ENCODE assay signal across 1 cellular context in genomic region chr17:82503728-82504308, GRCh38.
TF ChIP-seq lines count a peak whose summit lies in the region.

No MANE protein-coding gene starts in this region.

TF ChIP-seq in HepG2, 621 proteins besides CTCF, POLR2A, EP300 and RAD21 (continued from another document and continues in another):
- TF ChIP-seq, protein P1, sequence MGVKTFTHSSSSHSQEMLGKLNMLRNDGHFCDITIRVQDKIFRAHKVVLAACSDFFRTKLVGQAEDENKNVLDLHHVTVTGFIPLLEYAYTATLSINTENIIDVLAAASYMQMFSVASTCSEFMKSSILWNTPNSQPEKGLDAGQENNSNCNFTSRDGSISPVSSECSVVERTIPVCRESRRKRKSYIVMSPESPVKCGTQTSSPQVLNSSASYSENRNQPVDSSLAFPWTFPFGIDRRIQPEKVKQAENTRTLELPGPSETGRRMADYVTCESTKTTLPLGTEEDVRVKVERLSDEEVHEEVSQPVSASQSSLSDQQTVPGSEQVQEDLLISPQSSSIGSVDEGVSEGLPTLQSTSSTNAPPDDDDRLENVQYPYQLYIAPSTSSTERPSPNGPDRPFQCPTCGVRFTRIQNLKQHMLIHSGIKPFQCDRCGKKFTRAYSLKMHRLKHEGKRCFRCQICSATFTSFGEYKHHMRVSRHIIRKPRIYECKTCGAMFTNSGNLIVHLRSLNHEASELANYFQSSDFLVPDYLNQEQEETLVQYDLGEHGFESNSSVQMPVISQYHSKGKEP (CRISPR knock-in tag; IDR thresholded peaks at IDR 0.05): no peak
- TF ChIP-seq, protein P2, sequence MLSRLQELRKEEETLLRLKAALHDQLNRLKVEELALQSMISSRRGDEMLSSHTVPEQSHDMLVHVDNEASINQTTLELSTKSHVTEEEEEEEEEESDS (CRISPR knock-in tag; IDR thresholded peaks at IDR 0.05; ENCODE audit: borderline replicate concordance): no peak
- TF ChIP-seq, protein P3, sequence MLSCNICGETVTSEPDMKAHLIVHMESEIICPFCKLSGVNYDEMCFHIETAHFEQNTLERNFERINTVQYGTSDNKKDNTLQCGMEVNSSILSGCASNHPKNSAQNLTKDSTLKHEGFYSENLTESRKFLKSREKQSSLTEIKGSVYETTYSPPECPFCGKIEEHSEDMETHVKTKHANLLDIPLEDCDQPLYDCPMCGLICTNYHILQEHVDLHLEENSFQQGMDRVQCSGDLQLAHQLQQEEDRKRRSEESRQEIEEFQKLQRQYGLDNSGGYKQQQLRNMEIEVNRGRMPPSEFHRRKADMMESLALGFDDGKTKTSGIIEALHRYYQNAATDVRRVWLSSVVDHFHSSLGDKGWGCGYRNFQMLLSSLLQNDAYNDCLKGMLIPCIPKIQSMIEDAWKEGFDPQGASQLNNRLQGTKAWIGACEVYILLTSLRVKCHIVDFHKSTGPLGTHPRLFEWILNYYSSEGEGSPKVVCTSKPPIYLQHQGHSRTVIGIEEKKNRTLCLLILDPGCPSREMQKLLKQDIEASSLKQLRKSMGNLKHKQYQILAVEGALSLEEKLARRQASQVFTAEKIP (CRISPR knock-in tag; IDR thresholded peaks at IDR 0.05; ENCODE audit: borderline replicate concordance): no peak
- no peak for TF ChIP-seq JDP2 (CRISPR knock-in tag; IDR thresholded peaks at IDR 0.05; ENCODE audit: borderline replicate concordance)
- TF ChIP-seq, protein P4, sequence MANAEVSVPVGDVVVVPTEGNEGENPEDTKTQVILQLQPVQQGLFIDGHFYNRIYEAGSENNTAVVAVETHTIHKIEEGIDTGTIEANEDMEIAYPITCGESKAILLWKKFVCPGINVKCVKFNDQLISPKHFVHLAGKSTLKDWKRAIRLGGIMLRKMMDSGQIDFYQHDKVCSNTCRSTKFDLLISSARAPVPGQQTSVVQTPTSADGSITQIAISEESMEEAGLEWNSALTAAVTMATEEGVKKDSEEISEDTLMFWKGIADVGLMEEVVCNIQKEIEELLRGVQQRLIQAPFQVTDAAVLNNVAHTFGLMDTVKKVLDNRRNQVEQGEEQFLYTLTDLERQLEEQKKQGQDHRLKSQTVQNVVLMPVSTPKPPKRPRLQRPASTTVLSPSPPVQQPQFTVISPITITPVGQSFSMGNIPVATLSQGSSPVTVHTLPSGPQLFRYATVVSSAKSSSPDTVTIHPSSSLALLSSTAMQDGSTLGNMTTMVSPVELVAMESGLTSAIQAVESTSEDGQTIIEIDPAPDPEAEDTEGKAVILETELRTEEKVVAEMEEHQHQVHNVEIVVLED (CRISPR knock-in tag; IDR thresholded peaks at IDR 0.05; ENCODE audit: borderline replicate concordance): peak; percentile 62
- TF ChIP-seq ZNF383 (CRISPR knock-in tag; IDR thresholded peaks at IDR 0.05; ENCODE audit: borderline replicate concordance): no peak
- peak; percentile 66; the same call in 1 of the 2 replicates for TF ChIP-seq NR1H2 (CRISPR knock-in tag; IDR thresholded peaks at IDR 0.05; ENCODE audit: borderline replicate concordance, low read depth)
- TF ChIP-seq FOXM1 (CRISPR knock-in tag; IDR thresholded peaks at IDR 0.05): no peak
- TF ChIP-seq ZBTB38 (CRISPR knock-in tag; IDR thresholded peaks at IDR 0.05): peak; percentile 90; the same call in 1 of the 2 replicates
- TF ChIP-seq MBNL3 (CRISPR knock-in tag; conservative IDR thresholded peaks at IDR 0.05): no peak
- peak; percentile 75; the same call in 1 of the 2 replicates for TF ChIP-seq ZNF501 (CRISPR knock-in tag; IDR thresholded peaks at IDR 0.05)
- TF ChIP-seq RARG (CRISPR knock-in tag; IDR thresholded peaks at IDR 0.05; ENCODE audit: low read depth): no peak
- TF ChIP-seq ZNF3 (CRISPR knock-in tag; IDR thresholded peaks at IDR 0.05): no peak
- TF ChIP-seq ZNF263 (CRISPR knock-in tag; IDR thresholded peaks at IDR 0.05): peak; percentile 73; the same call in 1 of the 2 replicates
- TF ChIP-seq, protein P5, sequence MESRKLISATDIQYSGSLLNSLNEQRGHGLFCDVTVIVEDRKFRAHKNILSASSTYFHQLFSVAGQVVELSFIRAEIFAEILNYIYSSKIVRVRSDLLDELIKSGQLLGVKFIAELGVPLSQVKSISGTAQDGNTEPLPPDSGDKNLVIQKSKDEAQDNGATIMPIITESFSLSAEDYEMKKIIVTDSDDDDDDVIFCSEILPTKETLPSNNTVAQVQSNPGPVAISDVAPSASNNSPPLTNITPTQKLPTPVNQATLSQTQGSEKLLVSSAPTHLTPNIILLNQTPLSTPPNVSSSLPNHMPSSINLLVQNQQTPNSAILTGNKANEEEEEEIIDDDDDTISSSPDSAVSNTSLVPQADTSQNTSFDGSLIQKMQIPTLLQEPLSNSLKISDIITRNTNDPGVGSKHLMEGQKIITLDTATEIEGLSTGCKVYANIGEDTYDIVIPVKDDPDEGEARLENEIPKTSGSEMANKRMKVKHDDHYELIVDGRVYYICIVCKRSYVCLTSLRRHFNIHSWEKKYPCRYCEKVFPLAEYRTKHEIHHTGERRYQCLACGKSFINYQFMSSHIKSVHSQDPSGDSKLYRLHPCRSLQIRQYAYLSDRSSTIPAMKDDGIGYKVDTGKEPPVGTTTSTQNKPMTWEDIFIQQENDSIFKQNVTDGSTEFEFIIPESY (CRISPR knock-in tag; IDR thresholded peaks at IDR 0.05): peak; percentile 4; the same call in 1 of the 2 replicates
- TF ChIP-seq ZNF619 (CRISPR knock-in tag; IDR thresholded peaks at IDR 0.05): no peak
- no peak for TF ChIP-seq NR2F2 (IDR thresholded peaks at IDR 0.05; ENCODE audit: borderline replicate concordance, low read depth)
- TF ChIP-seq ZNF83 (CRISPR knock-in tag; IDR thresholded peaks at IDR 0.05; ENCODE audit: borderline replicate concordance): no peak
- no peak for TF ChIP-seq CEBPZ (IDR thresholded peaks at IDR 0.05; ENCODE audit: low read length)
- peak; percentile 85 for TF ChIP-seq ZNF317 (CRISPR knock-in tag; IDR thresholded peaks at IDR 0.05)
- no peak for TF ChIP-seq ZBTB21 (CRISPR knock-in tag; IDR thresholded peaks at IDR 0.05)
- TF ChIP-seq FUBP1 (CRISPR knock-in tag; IDR thresholded peaks at IDR 0.05; ENCODE audit: borderline replicate concordance): no peak
- TF ChIP-seq IRF2 (CRISPR knock-in tag; IDR thresholded peaks at IDR 0.05): peak; percentile 46; the same call in 1 of the 2 replicates
- TF ChIP-seq ZNF563 (CRISPR knock-in tag; IDR thresholded peaks at IDR 0.05): no peak
- TF ChIP-seq RNF2 (conservative IDR thresholded peaks at IDR 0.05; ENCODE audit: low read depth): peak; percentile 74; the same call in 1 of the 2 replicates
- peak; percentile 80; the same call in 1 of the 2 replicates for TF ChIP-seq MTA1 (CRISPR knock-in tag; IDR thresholded peaks at IDR 0.05; ENCODE audit: borderline replicate concordance)
- no peak for TF ChIP-seq ZHX2 (IDR thresholded peaks at IDR 0.05; ENCODE audit: low read depth)
- TF ChIP-seq ZHX2 (CRISPR knock-in tag; IDR thresholded peaks at IDR 0.05; ENCODE audit: borderline replicate concordance): no peak
- TF ChIP-seq CREB3 (CRISPR knock-in tag; IDR thresholded peaks at IDR 0.05): 0 out of 2 replicates have a peak, but pooled peaks have one; percentile 41
- TF ChIP-seq SIX1 (CRISPR knock-in tag; IDR thresholded peaks at IDR 0.05; ENCODE audit: borderline replicate concordance): no peak
- TF ChIP-seq CREM (IDR thresholded peaks at IDR 0.05): no peak
- no peak for TF ChIP-seq CREM (CRISPR knock-in tag; IDR thresholded peaks at IDR 0.05)
- TF ChIP-seq ZNF792 (CRISPR knock-in tag; IDR thresholded peaks at IDR 0.05): peak; percentile 74; the same call in 1 of the 2 replicates
- no peak for TF ChIP-seq ZNF652 (CRISPR knock-in tag; IDR thresholded peaks at IDR 0.05; ENCODE audit: borderline replicate concordance, low read depth)
- TF ChIP-seq ZFP36L1 (CRISPR knock-in tag; IDR thresholded peaks at IDR 0.05): no peak
- TF ChIP-seq FOSL2 (CRISPR knock-in tag; IDR thresholded peaks at IDR 0.05): peak; percentile 53
- no peak for TF ChIP-seq ZSCAN30 (CRISPR knock-in tag; IDR thresholded peaks at IDR 0.05)
- no peak for TF ChIP-seq SP1 (IDR thresholded peaks at IDR 0.05)
- no peak for TF ChIP-seq SP1 (CRISPR knock-in tag; IDR thresholded peaks at IDR 0.05)
- peak; percentile 95; the same call in 1 of the 2 replicates for TF ChIP-seq KDM5B (CRISPR knock-in tag; IDR thresholded peaks at IDR 0.05; ENCODE audit: borderline replicate concordance)
- TF ChIP-seq, protein P6, sequence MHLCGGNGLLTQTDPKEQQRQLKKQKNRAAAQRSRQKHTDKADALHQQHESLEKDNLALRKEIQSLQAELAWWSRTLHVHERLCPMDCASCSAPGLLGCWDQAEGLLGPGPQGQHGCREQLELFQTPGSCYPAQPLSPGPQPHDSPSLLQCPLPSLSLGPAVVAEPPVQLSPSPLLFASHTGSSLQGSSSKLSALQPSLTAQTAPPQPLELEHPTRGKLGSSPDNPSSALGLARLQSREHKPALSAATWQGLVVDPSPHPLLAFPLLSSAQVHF (CRISPR knock-in tag; IDR thresholded peaks at IDR 0.05): 0 out of 2 replicates have a peak, but pooled peaks have one; percentile 51
- TF ChIP-seq ZNF274 (CRISPR knock-in tag; IDR thresholded peaks at IDR 0.05): peak; percentile 97
- TF ChIP-seq SRF (IDR thresholded peaks at IDR 0.05; ENCODE audit: low read depth, low read length): no peak
- no peak for TF ChIP-seq ZNF446 (CRISPR knock-in tag; IDR thresholded peaks at IDR 0.05)
- no peak for TF ChIP-seq ZNF335 (CRISPR knock-in tag; IDR thresholded peaks at IDR 0.05)
